ENCODE assay signal across 9 cellular contexts in genomic region chr1:47192458-47193384, GRCh38. TPM values are rescaled to one million over a fixed set of nuclear protein-coding genes. Genes with fewer than 3 reads are reported as not detected.
DNase-seq lines count a peak whose midpoint lies in the region; ATAC-seq and TF ChIP-seq lines count a peak whose summit lies in the region.
"Had no signal": no experiment of that assay in that cellular context is flagged by ENCODE, and none has a peak within 500 bp of the region (broad histone marks: within the 10 kb centered on the region; RNA-seq: fewer than 3 reads in every experiment).

No MANE protein-coding gene starts in this region.

- H3K79me2 ChIP-seq in OCI-LY7 (ENCODE audit: insufficient read depth, low read depth, low read length): no peaks in the 10 kb centered on the region

- H3K36me3 Mint-ChIP-seq in naive B cell: no peaks in the 10 kb centered on the region
- no peaks in the 10 kb centered on the region for H3K36me3 Mint-ChIP-seq in stimulated activated naive B cell treated with anti-CD40 and anti-IgM and Interleukin-4, amounts not matched to agents 10 μg/mL and 1 μg/mL and 100 μg/mL, for 72 hours

- H3K4me3 ChIP-seq in HL-60 (replicated peaks; ENCODE audit: insufficient read depth, low read length): no peak overlapping the region
- no peak overlapping the region for H3K4me3 ChIP-seq in OCI-LY7 (ENCODE audit: low read depth, low read length, poor library complexity, severe bottlenecking)
- H3K4me3 ChIP-seq in esophagus squamous epithelium: no peak overlapping the region

- POLR2A ChIA-PET in OCI-LY7 (lab: Charles Lee): no interaction called here

- BruUV-seq in OCI-LY7 (replicated peaks; lab: Mats Ljungman, UMichigan): no TSS peak

- H3K4me3 Mint-ChIP-seq in naive B cell: no peak overlapping the region
- no peak overlapping the region for H3K4me3 Mint-ChIP-seq in stimulated activated naive B cell treated with anti-CD40 and anti-IgM and Interleukin-4, amounts not matched to agents 10 μg/mL and 1 μg/mL and 100 μg/mL, for 72 hours

- no peak overlapping the region for H3K27ac ChIP-seq in HL-60 (replicated peaks)
- no peak overlapping the region for H3K27ac ChIP-seq in OCI-LY7 (ENCODE audit: low read depth, low read length, poor library complexity, severe bottlenecking)
- peak overlapping the region in 1 of 4 donors; percentile 85 for H3K27ac ChIP-seq in esophagus squamous epithelium

- H3K4me1 ChIP-seq in OCI-LY7 (ENCODE audit: insufficient read depth, low read length, poor library complexity, severe bottlenecking) (no peaks in the 10 kb centered on the region), esophagus squamous epithelium (peaks cover 24 to 55% (median 36%) of the 10 kb centered on the region in 3 donors)

- TF ChIP-seq POLR2A in esophagus squamous epithelium (IDR thresholded peaks at IDR 0.05): no peak

- 6 to 12% methylated on average over 7 to 8 of the region's 10 CpGs for WGBS in esophagus squamous epithelium, 2 donors

- H3K9me2 ChIP-seq in OCI-LY7 (ENCODE audit: insufficient read depth, low read length): no peaks in the 10 kb centered on the region

- no peaks in the 10 kb centered on the region for H3K36me3 ChIP-seq in OCI-LY7 (ENCODE audit: insufficient read depth, low read length)
- H3K36me3 ChIP-seq in esophagus squamous epithelium: no peaks in the 10 kb centered on the region

- H3K27ac Mint-ChIP-seq in naive B cell: peak overlapping the region in 2 of 6 donors; percentile 80 to 81
- H3K27ac Mint-ChIP-seq in stimulated activated naive B cell treated with anti-CD40 and anti-IgM and Interleukin-4, amounts not matched to agents 10 μg/mL and 1 μg/mL and 100 μg/mL, for 72 hours: no peak overlapping the region

- DNase-seq in A172 (ENCODE audit: low spot score) (peak; percentile 45), HL-60 (ENCODE audit: low read depth in 1 of 2, low spot score in 1 of 2) (peak; percentile 54 to 63), OCI-LY7 (ENCODE audit: low spot score) (peak; percentile 62), activated T-cell treated with anti-CD3 and anti-CD28 coated beads for 4 hours (peak; percentile 59), esophagus squamous epithelium (lab: John Stamatoyannopoulos, UW) (no peak), naive B cell (peak; percentile 48)
- peak; percentile 33 for DNase-seq in stimulated activated naive B cell treated with anti-CD40 and anti-IgM and Interleukin-4, amounts not matched to agents 10 μg/mL and 1 μg/mL and 100 μg/mL, for 72 hours

- H4K20me1 ChIP-seq in OCI-LY7 (ENCODE audit: insufficient read depth, low read length): no peaks in the 10 kb centered on the region

- no peak overlapping the region for H3K4me2 ChIP-seq in OCI-LY7 (ENCODE audit: low read length)

- H2AFZ ChIP-seq in OCI-LY7 (ENCODE audit: low read length): no peak overlapping the region

- intact Hi-C loops in OCI-LY7 (cut with micrococcal nuclease; ENCODE audit: unreplicated experiment): loop anchor here (1.0 to 10.0 kb wide), 3 partner anchors 55 to 522 kb away; no protein-coding TSS in a partner anchor
- intact Hi-C loops in esophagus squamous epithelium (cut with DNase I): loop anchor here (5.0 kb wide), 1 partner anchor 235 kb away; no protein-coding TSS in a partner anchor

- peaks cover 12 to 28% (median 18%) of the 10 kb centered on the region in 3 donors for H3K27me3 Mint-ChIP-seq in naive B cell
- H3K27me3 Mint-ChIP-seq in stimulated activated naive B cell treated with anti-CD40 and anti-IgM and Interleukin-4, amounts not matched to agents 10 μg/mL and 1 μg/mL and 100 μg/mL, for 72 hours: peaks cover 24 to 30% of the 10 kb centered on the region in 2 donors

- CTCF ChIA-PET in OCI-LY7 (lab: Charles Lee; ENCODE audit: unreplicated experiment): interaction anchor here (0.6 to 2.2 kb wide), 6 partner anchors 12 to 533 kb away, joined by 3 to 6 read pairs (median 3); no protein-coding TSS in a partner anchor

- ATAC-seq in GM18498 (IDR thresholded peaks at IDR 0.05; ENCODE audit: unreplicated experiment) (peak; percentile 77), naive B cell (ENCODE audit: low read depth in 2 of 2) (peak; percentile 30 to 58)
- peak; percentile 74 for ATAC-seq in stimulated activated naive B cell treated with anti-CD40 and anti-IgM and Interleukin-4, amounts not matched to agents 10 μg/mL and 1 μg/mL and 100 μg/mL, for 72 hours (replicated peaks)

- H3K27me3 ChIP-seq in HL-60 (ENCODE audit: insufficient read depth, poor library complexity, severe bottlenecking): no peaks in the 10 kb centered on the region
- peaks cover 0 to 19% (median 0%) of the 10 kb centered on the region in 4 donors for H3K27me3 ChIP-seq in esophagus squamous epithelium

- H3K9me3 ChIP-seq in OCI-LY7 (ENCODE audit: low read length): no peaks in the 10 kb centered on the region
- H3K9me3 ChIP-seq in esophagus squamous epithelium: no peaks in the 10 kb centered on the region

- no peaks in the 10 kb centered on the region for H3K9me3 Mint-ChIP-seq in naive B cell
- H3K9me3 Mint-ChIP-seq in stimulated activated naive B cell treated with anti-CD40 and anti-IgM and Interleukin-4, amounts not matched to agents 10 μg/mL and 1 μg/mL and 100 μg/mL, for 72 hours: no peaks in the 10 kb centered on the region

- TF ChIP-seq CTCF in HL-60 (IDR thresholded peaks at IDR 0.05; ENCODE audit: insufficient read depth, low read length) (peak; percentile 95), OCI-LY7 (conservative IDR thresholded peaks at IDR 0.05; ENCODE audit: low read length) (peak; percentile 96), esophagus squamous epithelium (IDR thresholded peaks at IDR 0.05) (peak; percentile 83 to 95 (median 90))

- H3K4me1 Mint-ChIP-seq in naive B cell: peaks cover 0 to 6% (median 4%) of the 10 kb centered on the region in 3 donors
- H3K4me1 Mint-ChIP-seq in stimulated activated naive B cell treated with anti-CD40 and anti-IgM and Interleukin-4, amounts not matched to agents 10 μg/mL and 1 μg/mL and 100 μg/mL, for 72 hours: peaks cover 4% of the 10 kb centered on the region in 2 donors

RNA-seq across cellular contexts. Expression of gene PDZK1IP1, which starts 2.9 kb away (rescaled TPM):
- 0.79 and 6.0 TPM in 2 replicates for total RNA-seq in A172 (2014; rRNA removed; shearing (Covaris generic))
- total RNA-seq in OCI-LY7 (2014; rRNA removed; shearing (Covaris generic)): not detected in 2 replicates
- total RNA-seq in OCI-LY7 (2022): not detected in 2 replicates
- total RNA-seq in esophagus squamous epithelium: 100 to 1,000 TPM in 3 of 4 donors, 1 to 10 TPM in 1; 9.7 to 429 (median 312) TPM
- polyA plus RNA-seq in naive B cell (ENCODE audit: low read depth in 6 of 6): 1 to 10 TPM in 3 of 6 donors, under 1 TPM in 2, not detected in 1; 0.72 to 9.2 (median 2.6) TPM
- total RNA-seq: urinary bladder had no signal

RNA-seq across cellular contexts. Expression of gene TAL1, which starts 39.3 kb away (rescaled TPM):
- total RNA-seq in A172 (2014; rRNA removed; shearing (Covaris generic)): not detected in 2 replicates
- not detected in 2 replicates for total RNA-seq in OCI-LY7 (2014; rRNA removed; shearing (Covaris generic))
- total RNA-seq in OCI-LY7 (2022): not detected in 2 replicates
- total RNA-seq in esophagus squamous epithelium: 1 to 10 TPM in 2 of 4 donors, under 1 TPM in 2; 0.45 to 3.6 (median 1.1) TPM
- 1 to 10 TPM in 1 of 6 donors, under 1 TPM in 2, not detected in 3; 0.08 to 1.0 (median 0.36) TPM for polyA plus RNA-seq in naive B cell (ENCODE audit: low read depth in 6 of 6)

RNA-seq across cellular contexts. Expression of gene CYP4A22, which starts 55.5 kb away (rescaled TPM):
- total RNA-seq in A172 (2014; rRNA removed; shearing (Covaris generic)): not detected in 2 replicates
- total RNA-seq in OCI-LY7 (2014; rRNA removed; shearing (Covaris generic)): not detected in 2 replicates
- not detected in 2 replicates for total RNA-seq in OCI-LY7 (2022)
- under 1 TPM in 1 of 4 donors, not detected in 3; 0.38 TPM for total RNA-seq in esophagus squamous epithelium
- not detected for polyA plus RNA-seq in naive B cell (ENCODE audit: low read depth in 6 of 6)
- total RNA-seq: urinary bladder had no signal
- polyA plus RNA-seq: urinary bladder had no signal
